Comparison of ENCODE assay signal across 28 cellular contexts in the genomic region with DNA sequence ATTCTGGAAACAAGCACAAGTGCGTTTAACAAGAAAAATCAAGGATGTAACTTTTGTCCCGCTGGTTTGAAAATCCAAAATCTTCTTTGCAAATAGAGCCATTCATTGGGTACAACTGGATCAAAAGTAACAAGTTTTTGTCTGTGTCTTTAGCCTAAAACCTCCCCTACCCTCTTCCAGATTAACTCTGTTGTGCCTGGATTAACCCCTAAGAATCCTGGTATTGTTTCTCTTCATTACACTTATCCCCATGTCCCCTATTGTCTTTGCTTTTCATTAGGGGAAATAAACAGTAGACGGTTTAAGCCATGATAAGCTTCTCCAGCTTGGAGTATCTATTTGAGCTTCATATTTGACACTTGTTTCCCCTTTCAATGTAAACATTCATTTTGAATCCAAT.
"Had no signal": no experiment of that assay in that cellular context is flagged by ENCODE, and none has a peak within 500 bp of the region (broad histone marks: within the 10 kb centered on the region; RNA-seq: fewer than 3 reads in every experiment).

No MANE protein-coding gene starts in this region.

- H3K36me3 Mint-ChIP-seq: mesothelial cell of epicardium; naive B cell; natural killer cell; stimulated activated naive B cell treated with anti-CD40 and anti-IgM and Interleukin-4, amounts not matched to agents 10 μg/mL and 1 μg/mL and 100 μg/mL, for 72 hours had no signal

- H3K9me3 Mint-ChIP-seq: stimulated activated naive B cell treated with anti-CD40 and anti-IgM and Interleukin-4, amounts not matched to agents 10 μg/mL and 1 μg/mL and 100 μg/mL, for 72 hours had no signal

- H3K4me3 Mint-ChIP-seq: mesothelial cell of epicardium; naive B cell; natural killer cell; stimulated activated naive B cell treated with anti-CD40 and anti-IgM and Interleukin-4, amounts not matched to agents 10 μg/mL and 1 μg/mL and 100 μg/mL, for 72 hours had no signal

- H3K4me1 ChIP-seq: left ventricle myocardium inferior, pancreas, prostate gland, stomach, testis, thyroid gland, transverse colon, upper lobe of left lung, vagina had no signal

- H3K27ac ChIP-seq: left ventricle myocardium inferior, pancreas, prostate gland, skin epidermis, stomach, testis, thyroid gland, transverse colon, upper lobe of left lung, vagina had no signal

- H3K27me3 ChIP-seq: pancreas, stomach, testis, thyroid gland, transverse colon, upper lobe of left lung, vagina had no signal

- H3K4me3 ChIP-seq: left ventricle myocardium inferior, lung, pancreas, prostate gland, skin epidermis, stomach, testis, thyroid gland, transverse colon, upper lobe of left lung, vagina had no signal

- ATAC-seq: natural killer cell; pancreas; right cardiac atrium; sciatic nerve; stimulated activated naive B cell treated with anti-CD40 and anti-IgM and Interleukin-4, amounts not matched to agents 10 μg/mL and 1 μg/mL and 100 μg/mL, for 72 hours; stimulated activated naive CD8-positive, alpha-beta T cell treated with anti-CD3 and anti-CD28 coated beads, Interleukin-15, Interleukin-2, amounts not matched to agents 100 U/mL and 50 U/mL, for 24 hours had no signal

- DNase-seq: hippocampal formation; islet precursor cell; left ventricle myocardium inferior; mesendoderm; naive B cell; natural killer cell; nucleus accumbens; pancreas; posterior cingulate gyrus; retina; right cardiac atrium; stimulated activated CD4-positive, alpha-beta T cell treated with anti-CD3 and anti-CD28 coated beads, Interleukin-12 subunit alpha, Interleukin-12 subunit beta, amount 100 ng/mL, for 4 hours; stimulated activated CD4-positive, alpha-beta T cell treated with anti-CD3 and anti-CD28 coated beads, Interleukin-15, amount 100 ng/mL, for 24 hours; stimulated activated CD4-positive, alpha-beta T cell treated with anti-CD3 and anti-CD28 coated beads, Interleukin-2, amount 100 ng/mL, for 24 hours; stimulated activated CD4-positive, alpha-beta T cell treated with anti-CD3 and anti-CD28 coated beads, Interleukin-4, amount 100 ng/mL, for 1 hour; stimulated activated naive B cell treated with anti-CD40 and anti-IgM and Interleukin-4, amounts not matched to agents 10 μg/mL and 1 μg/mL and 100 μg/mL, for 72 hours; stimulated activated naive CD8-positive, alpha-beta T cell treated with anti-CD3 and anti-CD28 coated beads, Interleukin-15, Interleukin-2, amounts not matched to agents 100 U/mL and 50 U/mL, for 24 hours; stomach; testis; thyroid gland; transverse colon; upper lobe of left lung had no signal

- FAIRE-seq: pancreas had no signal

- H3K9me3 ChIP-seq: left ventricle myocardium inferior, pancreas, prostate gland, stomach, testis, thyroid gland, transverse colon, upper lobe of left lung, vagina had no signal

- H3K27ac Mint-ChIP-seq: mesothelial cell of epicardium; natural killer cell; stimulated activated naive B cell treated with anti-CD40 and anti-IgM and Interleukin-4, amounts not matched to agents 10 μg/mL and 1 μg/mL and 100 μg/mL, for 72 hours had no signal

- H3K4me1 Mint-ChIP-seq: mesothelial cell of epicardium; naive B cell; natural killer cell; stimulated activated naive B cell treated with anti-CD40 and anti-IgM and Interleukin-4, amounts not matched to agents 10 μg/mL and 1 μg/mL and 100 μg/mL, for 72 hours had no signal

- H3K36me3 ChIP-seq: left ventricle myocardium inferior, pancreas, prostate gland, stomach, thyroid gland, transverse colon, upper lobe of left lung, vagina had no signal
